Comparison of ENCODE assay signal across 33 cellular contexts in the genomic region with DNA sequence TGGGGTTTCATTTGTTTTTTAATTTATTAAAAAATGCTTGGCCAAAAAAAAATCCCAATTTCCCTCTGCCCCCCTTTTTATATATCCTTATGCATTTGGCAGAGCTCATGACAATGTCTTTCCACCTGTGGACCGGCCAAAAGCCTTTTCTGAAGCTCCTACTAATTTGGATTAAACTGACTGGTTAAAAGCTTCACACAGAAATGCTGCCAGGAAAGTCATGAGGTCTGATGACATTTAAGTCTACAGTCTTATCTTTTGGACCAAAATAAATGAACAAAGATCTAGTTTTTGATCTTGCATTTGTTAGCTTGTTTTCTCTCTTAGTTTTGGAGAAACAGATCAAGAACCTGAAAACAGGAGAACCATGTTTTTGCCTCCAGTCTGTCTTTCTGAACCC.
"Had no signal": no experiment of that assay in that cellular context is flagged by ENCODE, and none has a peak within 500 bp of the region (broad histone marks: within the 10 kb centered on the region; RNA-seq: fewer than 3 reads in every experiment).

No MANE protein-coding gene starts in this region.

- H3K27ac ChIP-seq: adrenal gland, body of pancreas, breast epithelium, Peyer's patch, SJSA1 had no signal

- H3K9me3 ChIP-seq: adrenal gland, body of pancreas, breast epithelium, MG63, Peyer's patch, SJSA1, SK-N-SH had no signal

- H3K27me3 ChIP-seq: adrenal gland, body of pancreas, breast epithelium, MG63, Peyer's patch, SJSA1 had no signal

- H3K36me3 ChIP-seq: adrenal gland, breast epithelium had no signal

- H3K4me2 ChIP-seq: SK-N-SH had no signal

- DNase-seq: activated CD4-positive, alpha-beta memory T cell treated with anti-CD3 and anti-CD28 coated beads for 36 hours; activated CD4-positive, alpha-beta T cell treated with anti-CD3 and anti-CD28 coated beads for 36 hours; activated CD4-positive, alpha-beta T cell treated with anti-CD3 and anti-CD28 coated beads, Interleukin-2, amount 50 U/mL, for 1 hour; activated CD8-positive, alpha-beta memory T cell treated with anti-CD3 and anti-CD28 coated beads, Interleukin-2, amount 50 U/mL, for 4 hours; activated gamma-delta T cell treated with Interleukin-2 at 50 U/mL for 16 hours; activated naive CD4-positive, alpha-beta T cell treated with anti-CD3 and anti-CD28 coated beads for 36 hours; activated T-cell treated with anti-CD3 and anti-CD28 coated beads for 4 hours; activated T-cell treated with anti-CD3 and anti-CD28 coated beads, Interleukin-2, amount 50 U/mL, for 4 hours; body of pancreas; caudate nucleus; Kasumi-1; KG1; MG63; NCI-H1048; NCI-H1105 treated with DMSO at 0.1 percent for 48 hours; NCI-H1436; NCI-H1694; NCI-H1930; NCI-H2081 treated with DMSO at 0.1 percent for 48 hours; NCI-H226; NCI-H524 treated with DMSO at 0.1 percent for 48 hours; Peyer's patch; RPMI8226; SHP77 treated with DMSO at 0.1 percent for 48 hours; SK-N-SH had no signal

- H3K4me1 ChIP-seq: breast epithelium, Peyer's patch had no signal

- H3K4me3 ChIP-seq: adrenal gland, body of pancreas, breast epithelium, MG63, Peyer's patch, SJSA1 had no signal

- H3K9ac ChIP-seq: SK-N-SH had no signal

- FAIRE-seq: astrocyte, TTC549 had no signal

- ATAC-seq: activated CD4-positive, alpha-beta T cell treated with anti-CD3 and anti-CD28 coated beads for 36 hours; activated CD4-positive, CD25-positive, alpha-beta regulatory T cell treated with anti-CD3 and anti-CD28 coated beads, Interleukin-2, amount 50 U/mL, for 24 hours; activated naive CD4-positive, alpha-beta T cell treated with anti-CD3 and anti-CD28 coated beads, Interleukin-2, amount 50 U/mL, for 72 hours; activated T-cell treated with anti-CD3 and anti-CD28 coated beads, Interleukin-2, amount 50 U/mL, for 4 hours; body of pancreas; WTC11 had no signal
